ENCODE assay signal across 21 cellular contexts in the genomic region with DNA sequence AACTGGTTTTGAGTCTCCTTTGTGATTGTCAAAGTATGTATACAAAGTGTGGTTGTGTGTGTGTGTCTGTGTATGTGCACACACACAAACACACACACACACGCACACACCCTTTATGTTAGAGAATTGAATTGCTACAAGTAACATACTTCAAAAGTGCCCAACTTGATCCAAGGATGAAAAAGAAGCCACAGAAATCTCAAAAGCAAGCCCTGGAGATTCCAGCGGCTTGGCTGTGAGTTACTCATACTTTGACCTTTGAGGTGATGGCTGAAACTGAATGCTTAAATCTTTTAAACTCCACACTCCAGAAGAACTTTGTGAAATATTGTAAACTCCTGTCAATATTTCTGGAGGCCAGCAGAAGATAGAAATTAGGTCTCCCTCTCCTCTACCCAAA.
"Had no signal": no experiment of that assay in that cellular context is flagged by ENCODE, and none has a peak within 500 bp of the region (broad histone marks: within the 10 kb centered on the region; RNA-seq: fewer than 3 reads in every experiment).

No MANE protein-coding gene starts in this region.

- H3K27me3 ChIP-seq: body of pancreas, gastroesophageal sphincter, sigmoid colon, upper lobe of left lung had no signal

- DNase-seq: activated B cell treated with CpG ODN at 0.5 μM for 24 hours; activated CD4-positive, alpha-beta T cell treated with anti-CD3 and anti-CD28 coated beads for 36 hours; activated CD4-positive, alpha-beta T cell treated with anti-CD3 and anti-CD28 coated beads, Interleukin-2, amount 50 U/mL, for 4 hours; activated CD8-positive, alpha-beta memory T cell treated with anti-CD3 and anti-CD28 coated beads for 24 hours; activated CD8-positive, alpha-beta memory T cell treated with anti-CD3 and anti-CD28 coated beads, Interleukin-2, amount 50 U/mL, for 4 hours; activated naive CD4-positive, alpha-beta T cell; activated T-cell treated with anti-CD3 and anti-CD28 coated beads, Interleukin-2, amount 50 U/mL, for 24 hours; amniotic stem cell; body of pancreas; caudate nucleus; effector memory CD4-positive, alpha-beta T cell; head of caudate nucleus; hypothalamus; occipital lobe; posterior cingulate gyrus; sigmoid colon; stimulated activated CD4-positive, alpha-beta T cell treated with anti-CD3 and anti-CD28 coated beads, Interleukin-4, amount 100 ng/mL, for 24 hours; stimulated activated naive CD4-positive, alpha-beta T cell treated with Interleukin-2 at 50 U/mL for 16 hours; upper lobe of left lung had no signal

- H3K9me3 ChIP-seq: body of pancreas, gastroesophageal sphincter, sigmoid colon, thoracic aorta, upper lobe of left lung had no signal

- H3K4me3 ChIP-seq: body of pancreas, gastroesophageal sphincter, sigmoid colon, thoracic aorta, upper lobe of left lung had no signal

- H3K27ac ChIP-seq: body of pancreas, gastroesophageal sphincter, sigmoid colon, thoracic aorta, upper lobe of left lung had no signal

- H3K36me3 ChIP-seq: gastroesophageal sphincter, sigmoid colon, thoracic aorta, upper lobe of left lung had no signal

- H3K4me1 ChIP-seq: body of pancreas, gastroesophageal sphincter, sigmoid colon, upper lobe of left lung had no signal
